ENCODE assay signal across 1 cellular context in the genomic region with DNA sequence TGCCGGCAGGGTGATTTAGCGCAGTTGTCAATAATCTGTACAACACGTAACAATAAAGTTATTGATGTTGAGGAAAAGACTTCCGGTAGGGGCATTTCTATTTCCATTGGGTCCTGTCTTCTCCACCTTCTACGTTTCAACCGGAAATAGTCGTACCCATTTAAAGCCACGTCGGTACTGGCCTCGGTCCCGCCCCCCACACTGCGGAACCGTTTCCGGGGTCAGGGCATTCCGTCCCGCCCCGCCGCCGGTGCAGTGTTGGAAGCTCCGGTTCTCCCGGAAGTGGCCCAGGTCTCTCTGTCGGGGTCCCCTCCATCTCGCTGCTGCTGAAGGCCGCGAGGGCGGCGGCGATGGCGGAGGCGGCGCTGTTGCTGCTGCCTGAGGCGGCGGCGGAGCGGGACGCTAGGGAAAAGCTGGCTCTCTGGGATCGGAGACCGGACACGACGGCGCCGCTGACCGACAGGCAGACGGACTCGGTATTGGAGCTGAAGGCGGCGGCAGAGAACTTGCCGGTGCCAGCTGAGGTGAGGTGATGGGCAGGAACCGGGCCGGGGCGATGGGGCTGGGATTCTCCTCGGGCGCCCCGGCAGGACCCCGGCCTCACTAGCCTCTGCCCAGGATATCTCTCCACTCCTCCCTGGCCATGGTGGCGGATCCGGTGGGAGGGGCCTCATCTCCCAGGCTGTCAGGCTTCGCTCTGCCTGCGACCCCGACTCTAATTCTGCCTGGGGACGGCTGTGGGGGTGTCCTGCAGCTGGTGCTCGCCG.
TF ChIP-seq lines count a peak whose summit lies in the region.

A gene with protein sequence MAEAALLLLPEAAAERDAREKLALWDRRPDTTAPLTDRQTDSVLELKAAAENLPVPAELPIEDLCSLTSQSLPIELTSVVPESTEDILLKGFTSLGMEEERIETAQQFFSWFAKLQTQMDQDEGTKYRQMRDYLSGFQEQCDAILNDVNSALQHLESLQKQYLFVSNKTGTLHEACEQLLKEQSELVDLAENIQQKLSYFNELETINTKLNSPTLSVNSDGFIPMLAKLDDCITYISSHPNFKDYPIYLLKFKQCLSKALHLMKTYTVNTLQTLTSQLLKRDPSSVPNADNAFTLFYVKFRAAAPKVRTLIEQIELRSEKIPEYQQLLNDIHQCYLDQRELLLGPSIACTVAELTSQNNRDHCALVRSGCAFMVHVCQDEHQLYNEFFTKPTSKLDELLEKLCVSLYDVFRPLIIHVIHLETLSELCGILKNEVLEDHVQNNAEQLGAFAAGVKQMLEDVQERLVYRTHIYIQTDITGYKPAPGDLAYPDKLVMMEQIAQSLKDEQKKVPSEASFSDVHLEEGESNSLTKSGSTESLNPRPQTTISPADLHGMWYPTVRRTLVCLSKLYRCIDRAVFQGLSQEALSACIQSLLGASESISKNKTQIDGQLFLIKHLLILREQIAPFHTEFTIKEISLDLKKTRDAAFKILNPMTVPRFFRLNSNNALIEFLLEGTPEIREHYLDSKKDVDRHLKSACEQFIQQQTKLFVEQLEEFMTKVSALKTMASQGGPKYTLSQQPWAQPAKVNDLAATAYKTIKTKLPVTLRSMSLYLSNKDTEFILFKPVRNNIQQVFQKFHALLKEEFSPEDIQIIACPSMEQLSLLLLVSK (plus strand): TSS at position 253 of the 767 bp plus-strand sequence. CDS start 98 bp downstream, at position 351.

TF ChIP-seq in K562, 482 proteins besides CTCF, POLR2A, EP300 and RAD21 (continued from another document and continues in another):
- TF ChIP-seq, protein P1, sequence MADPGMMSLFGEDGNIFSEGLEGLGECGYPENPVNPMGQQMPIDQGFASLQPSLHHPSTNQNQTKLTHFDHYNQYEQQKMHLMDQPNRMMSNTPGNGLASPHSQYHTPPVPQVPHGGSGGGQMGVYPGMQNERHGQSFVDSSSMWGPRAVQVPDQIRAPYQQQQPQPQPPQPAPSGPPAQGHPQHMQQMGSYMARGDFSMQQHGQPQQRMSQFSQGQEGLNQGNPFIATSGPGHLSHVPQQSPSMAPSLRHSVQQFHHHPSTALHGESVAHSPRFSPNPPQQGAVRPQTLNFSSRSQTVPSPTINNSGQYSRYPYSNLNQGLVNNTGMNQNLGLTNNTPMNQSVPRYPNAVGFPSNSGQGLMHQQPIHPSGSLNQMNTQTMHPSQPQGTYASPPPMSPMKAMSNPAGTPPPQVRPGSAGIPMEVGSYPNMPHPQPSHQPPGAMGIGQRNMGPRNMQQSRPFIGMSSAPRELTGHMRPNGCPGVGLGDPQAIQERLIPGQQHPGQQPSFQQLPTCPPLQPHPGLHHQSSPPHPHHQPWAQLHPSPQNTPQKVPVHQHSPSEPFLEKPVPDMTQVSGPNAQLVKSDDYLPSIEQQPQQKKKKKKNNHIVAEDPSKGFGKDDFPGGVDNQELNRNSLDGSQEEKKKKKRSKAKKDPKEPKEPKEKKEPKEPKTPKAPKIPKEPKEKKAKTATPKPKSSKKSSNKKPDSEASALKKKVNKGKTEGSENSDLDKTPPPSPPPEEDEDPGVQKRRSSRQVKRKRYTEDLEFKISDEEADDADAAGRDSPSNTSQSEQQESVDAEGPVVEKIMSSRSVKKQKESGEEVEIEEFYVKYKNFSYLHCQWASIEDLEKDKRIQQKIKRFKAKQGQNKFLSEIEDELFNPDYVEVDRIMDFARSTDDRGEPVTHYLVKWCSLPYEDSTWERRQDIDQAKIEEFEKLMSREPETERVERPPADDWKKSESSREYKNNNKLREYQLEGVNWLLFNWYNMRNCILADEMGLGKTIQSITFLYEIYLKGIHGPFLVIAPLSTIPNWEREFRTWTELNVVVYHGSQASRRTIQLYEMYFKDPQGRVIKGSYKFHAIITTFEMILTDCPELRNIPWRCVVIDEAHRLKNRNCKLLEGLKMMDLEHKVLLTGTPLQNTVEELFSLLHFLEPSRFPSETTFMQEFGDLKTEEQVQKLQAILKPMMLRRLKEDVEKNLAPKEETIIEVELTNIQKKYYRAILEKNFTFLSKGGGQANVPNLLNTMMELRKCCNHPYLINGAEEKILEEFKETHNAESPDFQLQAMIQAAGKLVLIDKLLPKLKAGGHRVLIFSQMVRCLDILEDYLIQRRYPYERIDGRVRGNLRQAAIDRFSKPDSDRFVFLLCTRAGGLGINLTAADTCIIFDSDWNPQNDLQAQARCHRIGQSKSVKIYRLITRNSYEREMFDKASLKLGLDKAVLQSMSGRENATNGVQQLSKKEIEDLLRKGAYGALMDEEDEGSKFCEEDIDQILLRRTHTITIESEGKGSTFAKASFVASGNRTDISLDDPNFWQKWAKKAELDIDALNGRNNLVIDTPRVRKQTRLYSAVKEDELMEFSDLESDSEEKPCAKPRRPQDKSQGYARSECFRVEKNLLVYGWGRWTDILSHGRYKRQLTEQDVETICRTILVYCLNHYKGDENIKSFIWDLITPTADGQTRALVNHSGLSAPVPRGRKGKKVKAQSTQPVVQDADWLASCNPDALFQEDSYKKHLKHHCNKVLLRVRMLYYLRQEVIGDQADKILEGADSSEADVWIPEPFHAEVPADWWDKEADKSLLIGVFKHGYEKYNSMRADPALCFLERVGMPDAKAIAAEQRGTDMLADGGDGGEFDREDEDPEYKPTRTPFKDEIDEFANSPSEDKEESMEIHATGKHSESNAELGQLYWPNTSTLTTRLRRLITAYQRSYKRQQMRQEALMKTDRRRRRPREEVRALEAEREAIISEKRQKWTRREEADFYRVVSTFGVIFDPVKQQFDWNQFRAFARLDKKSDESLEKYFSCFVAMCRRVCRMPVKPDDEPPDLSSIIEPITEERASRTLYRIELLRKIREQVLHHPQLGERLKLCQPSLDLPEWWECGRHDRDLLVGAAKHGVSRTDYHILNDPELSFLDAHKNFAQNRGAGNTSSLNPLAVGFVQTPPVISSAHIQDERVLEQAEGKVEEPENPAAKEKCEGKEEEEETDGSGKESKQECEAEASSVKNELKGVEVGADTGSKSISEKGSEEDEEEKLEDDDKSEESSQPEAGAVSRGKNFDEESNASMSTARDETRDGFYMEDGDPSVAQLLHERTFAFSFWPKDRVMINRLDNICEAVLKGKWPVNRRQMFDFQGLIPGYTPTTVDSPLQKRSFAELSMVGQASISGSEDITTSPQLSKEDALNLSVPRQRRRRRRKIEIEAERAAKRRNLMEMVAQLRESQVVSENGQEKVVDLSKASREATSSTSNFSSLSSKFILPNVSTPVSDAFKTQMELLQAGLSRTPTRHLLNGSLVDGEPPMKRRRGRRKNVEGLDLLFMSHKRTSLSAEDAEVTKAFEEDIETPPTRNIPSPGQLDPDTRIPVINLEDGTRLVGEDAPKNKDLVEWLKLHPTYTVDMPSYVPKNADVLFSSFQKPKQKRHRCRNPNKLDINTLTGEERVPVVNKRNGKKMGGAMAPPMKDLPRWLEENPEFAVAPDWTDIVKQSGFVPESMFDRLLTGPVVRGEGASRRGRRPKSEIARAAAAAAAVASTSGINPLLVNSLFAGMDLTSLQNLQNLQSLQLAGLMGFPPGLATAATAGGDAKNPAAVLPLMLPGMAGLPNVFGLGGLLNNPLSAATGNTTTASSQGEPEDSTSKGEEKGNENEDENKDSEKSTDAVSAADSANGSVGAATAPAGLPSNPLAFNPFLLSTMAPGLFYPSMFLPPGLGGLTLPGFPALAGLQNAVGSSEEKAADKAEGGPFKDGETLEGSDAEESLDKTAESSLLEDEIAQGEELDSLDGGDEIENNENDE (IDR thresholded peaks at IDR 0.05; ENCODE audit: low read depth, low read length) = no peak
- TF ChIP-seq, protein P2, sequence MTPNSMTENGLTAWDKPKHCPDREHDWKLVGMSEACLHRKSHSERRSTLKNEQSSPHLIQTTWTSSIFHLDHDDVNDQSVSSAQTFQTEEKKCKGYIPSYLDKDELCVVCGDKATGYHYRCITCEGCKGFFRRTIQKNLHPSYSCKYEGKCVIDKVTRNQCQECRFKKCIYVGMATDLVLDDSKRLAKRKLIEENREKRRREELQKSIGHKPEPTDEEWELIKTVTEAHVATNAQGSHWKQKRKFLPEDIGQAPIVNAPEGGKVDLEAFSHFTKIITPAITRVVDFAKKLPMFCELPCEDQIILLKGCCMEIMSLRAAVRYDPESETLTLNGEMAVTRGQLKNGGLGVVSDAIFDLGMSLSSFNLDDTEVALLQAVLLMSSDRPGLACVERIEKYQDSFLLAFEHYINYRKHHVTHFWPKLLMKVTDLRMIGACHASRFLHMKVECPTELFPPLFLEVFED (CRISPR knock-in tag; conservative IDR thresholded peaks at IDR 0.05) = no peak
- TF ChIP-seq CBX3 (IDR thresholded peaks at IDR 0.05; ENCODE audit: borderline replicate concordance in 1 of 2, low read length in 2 of 2) = peak in 1 of 2 experiments; percentile 44; a peak in 1 of 3 replicates
- TF ChIP-seq CEBPG (CRISPR knock-in tag; IDR thresholded peaks at IDR 0.05) = no peak
- no peak for TF ChIP-seq CEBPG (tag; conservative IDR thresholded peaks at IDR 0.05 in 1 of 2, IDR thresholded peaks at IDR 0.05 in 1 of 2)
- TF ChIP-seq, protein P3, sequence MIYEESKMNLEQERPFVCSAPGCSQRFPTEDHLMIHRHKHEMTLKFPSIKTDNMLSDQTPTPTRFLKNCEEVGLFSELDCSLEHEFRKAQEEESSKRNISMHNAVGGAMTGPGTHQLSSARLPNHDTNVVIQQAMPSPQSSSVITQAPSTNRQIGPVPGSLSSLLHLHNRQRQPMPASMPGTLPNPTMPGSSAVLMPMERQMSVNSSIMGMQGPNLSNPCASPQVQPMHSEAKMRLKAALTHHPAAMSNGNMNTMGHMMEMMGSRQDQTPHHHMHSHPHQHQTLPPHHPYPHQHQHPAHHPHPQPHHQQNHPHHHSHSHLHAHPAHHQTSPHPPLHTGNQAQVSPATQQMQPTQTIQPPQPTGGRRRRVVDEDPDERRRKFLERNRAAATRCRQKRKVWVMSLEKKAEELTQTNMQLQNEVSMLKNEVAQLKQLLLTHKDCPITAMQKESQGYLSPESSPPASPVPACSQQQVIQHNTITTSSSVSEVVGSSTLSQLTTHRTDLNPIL (CRISPR knock-in tag; IDR thresholded peaks at IDR 0.05) = no peak
- TF ChIP-seq SNRNP70 (optimal IDR thresholded peaks at IDR 0.05; ENCODE audit: low read depth, low read length) = no peak
- no peak for TF ChIP-seq STAT5B (CRISPR knock-in tag; IDR thresholded peaks at IDR 0.05)
- TF ChIP-seq BRD4 (IDR thresholded peaks at IDR 0.05) = peak; percentile 67; the same call in 1 of the 2 replicates
- no peak for TF ChIP-seq ZKSCAN8 (CRISPR knock-in tag; IDR thresholded peaks at IDR 0.05)
- TF ChIP-seq ATF1 (CRISPR knock-in tag; IDR thresholded peaks at IDR 0.05) = no peak
- peak; percentile 89 for TF ChIP-seq ATF1 (tag; IDR thresholded peaks at IDR 0.05)
- TF ChIP-seq, protein P4, sequence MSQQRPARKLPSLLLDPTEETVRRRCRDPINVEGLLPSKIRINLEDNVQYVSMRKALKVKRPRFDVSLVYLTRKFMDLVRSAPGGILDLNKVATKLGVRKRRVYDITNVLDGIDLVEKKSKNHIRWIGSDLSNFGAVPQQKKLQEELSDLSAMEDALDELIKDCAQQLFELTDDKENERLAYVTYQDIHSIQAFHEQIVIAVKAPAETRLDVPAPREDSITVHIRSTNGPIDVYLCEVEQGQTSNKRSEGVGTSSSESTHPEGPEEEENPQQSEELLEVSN (IDR thresholded peaks at IDR 0.05; ENCODE audit: borderline replicate concordance in 1 of 2, extremely low read depth in 1 of 2, insufficient read depth in 1 of 2, insufficient read length in 1 of 2, low read depth in 1 of 2, low read length in 1 of 2, poor library complexity in 1 of 2, severe bottlenecking in 1 of 2) = no peak
- TF ChIP-seq, protein P5, sequence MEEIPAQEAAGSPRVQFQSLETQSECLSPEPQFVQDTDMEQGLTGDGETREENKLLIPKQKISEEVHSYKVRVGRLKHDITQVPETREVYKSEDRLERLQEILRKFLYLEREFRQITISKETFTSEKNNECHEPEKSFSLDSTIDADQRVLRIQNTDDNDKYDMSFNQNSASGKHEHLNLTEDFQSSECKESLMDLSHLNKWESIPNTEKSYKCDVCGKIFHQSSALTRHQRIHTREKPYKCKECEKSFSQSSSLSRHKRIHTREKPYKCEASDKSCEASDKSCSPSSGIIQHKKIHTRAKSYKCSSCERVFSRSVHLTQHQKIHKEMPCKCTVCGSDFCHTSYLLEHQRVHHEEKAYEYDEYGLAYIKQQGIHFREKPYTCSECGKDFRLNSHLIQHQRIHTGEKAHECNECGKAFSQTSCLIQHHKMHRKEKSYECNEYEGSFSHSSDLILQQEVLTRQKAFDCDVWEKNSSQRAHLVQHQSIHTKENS (CRISPR knock-in tag; IDR thresholded peaks at IDR 0.05) = no peak
- peak; percentile 98 for TF ChIP-seq NR2C2 (CRISPR knock-in tag; IDR thresholded peaks at IDR 0.05)
- TF ChIP-seq NR2C2 (tag; IDR thresholded peaks at IDR 0.05) = peak; percentile 100
- TF ChIP-seq, protein P6, sequence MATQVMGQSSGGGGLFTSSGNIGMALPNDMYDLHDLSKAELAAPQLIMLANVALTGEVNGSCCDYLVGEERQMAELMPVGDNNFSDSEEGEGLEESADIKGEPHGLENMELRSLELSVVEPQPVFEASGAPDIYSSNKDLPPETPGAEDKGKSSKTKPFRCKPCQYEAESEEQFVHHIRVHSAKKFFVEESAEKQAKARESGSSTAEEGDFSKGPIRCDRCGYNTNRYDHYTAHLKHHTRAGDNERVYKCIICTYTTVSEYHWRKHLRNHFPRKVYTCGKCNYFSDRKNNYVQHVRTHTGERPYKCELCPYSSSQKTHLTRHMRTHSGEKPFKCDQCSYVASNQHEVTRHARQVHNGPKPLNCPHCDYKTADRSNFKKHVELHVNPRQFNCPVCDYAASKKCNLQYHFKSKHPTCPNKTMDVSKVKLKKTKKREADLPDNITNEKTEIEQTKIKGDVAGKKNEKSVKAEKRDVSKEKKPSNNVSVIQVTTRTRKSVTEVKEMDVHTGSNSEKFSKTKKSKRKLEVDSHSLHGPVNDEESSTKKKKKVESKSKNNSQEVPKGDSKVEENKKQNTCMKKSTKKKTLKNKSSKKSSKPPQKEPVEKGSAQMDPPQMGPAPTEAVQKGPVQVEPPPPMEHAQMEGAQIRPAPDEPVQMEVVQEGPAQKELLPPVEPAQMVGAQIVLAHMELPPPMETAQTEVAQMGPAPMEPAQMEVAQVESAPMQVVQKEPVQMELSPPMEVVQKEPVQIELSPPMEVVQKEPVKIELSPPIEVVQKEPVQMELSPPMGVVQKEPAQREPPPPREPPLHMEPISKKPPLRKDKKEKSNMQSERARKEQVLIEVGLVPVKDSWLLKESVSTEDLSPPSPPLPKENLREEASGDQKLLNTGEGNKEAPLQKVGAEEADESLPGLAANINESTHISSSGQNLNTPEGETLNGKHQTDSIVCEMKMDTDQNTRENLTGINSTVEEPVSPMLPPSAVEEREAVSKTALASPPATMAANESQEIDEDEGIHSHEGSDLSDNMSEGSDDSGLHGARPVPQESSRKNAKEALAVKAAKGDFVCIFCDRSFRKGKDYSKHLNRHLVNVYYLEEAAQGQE (CRISPR knock-in tag; IDR thresholded peaks at IDR 0.05; ENCODE audit: low read depth) = no peak
- no peak for TF ChIP-seq NFIX (CRISPR knock-in tag; IDR thresholded peaks at IDR 0.05; ENCODE audit: low read depth)
- peak; percentile 43; the same call in 1 of the 2 replicates for TF ChIP-seq ZNF384 (IDR thresholded peaks at IDR 0.05; ENCODE audit: low read depth, low read length)
- TF ChIP-seq ZNF561 (CRISPR knock-in tag; conservative IDR thresholded peaks at IDR 0.05) = no peak
- TF ChIP-seq, protein P7, sequence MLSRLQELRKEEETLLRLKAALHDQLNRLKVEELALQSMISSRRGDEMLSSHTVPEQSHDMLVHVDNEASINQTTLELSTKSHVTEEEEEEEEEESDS (CRISPR knock-in tag; IDR thresholded peaks at IDR 0.05) = no peak
- no peak for TF ChIP-seq ARHGAP35 (IDR thresholded peaks at IDR 0.05; ENCODE audit: partially characterized antibody)
- TF ChIP-seq, protein P8, sequence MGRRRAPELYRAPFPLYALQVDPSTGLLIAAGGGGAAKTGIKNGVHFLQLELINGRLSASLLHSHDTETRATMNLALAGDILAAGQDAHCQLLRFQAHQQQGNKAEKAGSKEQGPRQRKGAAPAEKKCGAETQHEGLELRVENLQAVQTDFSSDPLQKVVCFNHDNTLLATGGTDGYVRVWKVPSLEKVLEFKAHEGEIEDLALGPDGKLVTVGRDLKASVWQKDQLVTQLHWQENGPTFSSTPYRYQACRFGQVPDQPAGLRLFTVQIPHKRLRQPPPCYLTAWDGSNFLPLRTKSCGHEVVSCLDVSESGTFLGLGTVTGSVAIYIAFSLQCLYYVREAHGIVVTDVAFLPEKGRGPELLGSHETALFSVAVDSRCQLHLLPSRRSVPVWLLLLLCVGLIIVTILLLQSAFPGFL (CRISPR knock-in tag; IDR thresholded peaks at IDR 0.05) = no peak
